8 cellular contexts compared by ENCODE assay signal in the genomic region with DNA sequence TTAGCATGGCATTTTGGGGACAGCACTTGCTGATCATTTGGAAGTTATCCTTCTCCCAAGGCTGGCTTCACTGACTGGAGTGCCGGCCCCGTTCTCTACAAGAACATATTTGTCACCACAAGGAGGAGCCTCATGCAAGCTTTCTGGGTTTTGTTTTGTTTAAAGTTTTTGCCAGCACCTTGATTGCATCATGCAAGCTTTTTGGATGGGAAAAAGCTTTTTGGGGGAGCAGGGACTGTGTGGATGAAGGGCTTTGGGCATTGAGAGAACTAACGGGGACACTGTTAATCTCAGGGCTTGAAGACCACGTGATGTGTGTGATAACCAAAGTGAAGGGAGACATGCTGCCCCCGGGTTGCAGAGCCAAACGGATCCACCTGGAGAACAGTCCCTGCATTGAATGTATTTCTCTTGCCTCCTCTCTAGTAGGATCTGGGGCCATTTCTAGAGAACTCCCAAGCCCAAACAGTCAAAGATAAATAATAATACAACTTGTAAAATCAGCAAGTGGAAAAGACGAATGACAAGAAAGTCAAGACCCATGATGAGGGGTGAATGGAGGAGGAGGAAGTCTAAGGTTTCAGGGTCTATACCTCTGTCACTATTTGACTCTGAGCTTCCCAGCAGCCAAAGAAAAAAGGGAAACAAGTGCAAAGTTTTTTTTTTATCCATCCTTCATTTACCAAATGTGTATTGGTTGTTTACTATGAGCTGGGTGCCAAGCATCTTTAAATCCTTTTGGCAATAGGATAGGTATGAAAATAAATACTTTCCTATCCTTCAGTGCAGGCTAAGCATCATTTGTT. TPM values are rescaled to one million over a fixed set of nuclear protein-coding genes. Genes with fewer than 3 reads are reported as not detected.
DNase-seq lines count a peak whose midpoint lies in the region; ATAC-seq and TF ChIP-seq lines count a peak whose summit lies in the region.

No MANE protein-coding gene starts in this region.

- POLR2A ChIA-PET in MCF 10A (lab: Yijun Ruan, JAX), result interaction anchor here (0.9 to 1.4 kb wide), 3 partner anchors 48 to 295 kb away, joined by 3 to 6 read pairs (median 4); a partner anchor contains a TSS

- intact Hi-C loops in MCF 10A (cut with micrococcal nuclease), result no loop called here

- no peaks in the 10 kb centered on the region for H3K9me3 Mint-ChIP-seq in MCF 10A (ENCODE audit: unreplicated experiment)
- H3K9me3 Mint-ChIP-seq in activated naive CD4-positive, alpha-beta T cell treated with anti-CD3 and anti-CD28 coated beads, Interleukin-2, amount 50 U/mL, for 72 hours, result no peaks in the 10 kb centered on the region

- peaks cover 5% of the 10 kb centered on the region for H3K4me1 Mint-ChIP-seq in MCF 10A (ENCODE audit: insufficient read depth, unreplicated experiment)

- TF ChIP-seq CTCF in MCF 10A (IDR thresholded peaks at IDR 0.05; ENCODE audit: unreplicated experiment), result peak; percentile 51

- H3K4me3 Mint-ChIP-seq in MCF 10A (ENCODE audit: unreplicated experiment), result no peak overlapping the region

- H3K27me3 Mint-ChIP-seq in MCF 10A (ENCODE audit: insufficient read depth, unreplicated experiment), result peaks cover 24% of the 10 kb centered on the region

- no peak for ATAC-seq in GM21528 (IDR thresholded peaks at IDR 0.05; ENCODE audit: low FRiP score, unreplicated experiment)
- ATAC-seq in activated naive CD4-positive, alpha-beta T cell treated with anti-CD3 and anti-CD28 coated beads, Interleukin-2, amount 50 U/mL, for 72 hours, result no peak

- peak overlapping the region; percentile 5 for H3K27ac Mint-ChIP-seq in MCF 10A (ENCODE audit: low read depth, unreplicated experiment)
- H3K27ac Mint-ChIP-seq in activated naive CD4-positive, alpha-beta T cell treated with anti-CD3 and anti-CD28 coated beads, Interleukin-2, amount 50 U/mL, for 72 hours, result peak overlapping the region in 1 of 2 donors; percentile 33

- CTCF ChIA-PET in MCF 10A (lab: Yijun Ruan, JAX), result interaction anchor here (0.6 to 3.2 kb wide), 32 partner anchors 11 to 1890 kb away, joined by 3 to 39 read pairs (median 6); a partner anchor contains a TSS

- H3K36me3 Mint-ChIP-seq in MCF 10A (ENCODE audit: insufficient read depth, unreplicated experiment), result no peaks in the 10 kb centered on the region
- H3K36me3 Mint-ChIP-seq in activated naive CD4-positive, alpha-beta T cell treated with anti-CD3 and anti-CD28 coated beads, Interleukin-2, amount 50 U/mL, for 72 hours, result no peaks in the 10 kb centered on the region

- no TSS peak for BruUV-seq in MCF 10A (replicated peaks; lab: Mats Ljungman, UMichigan)

- peak; percentile 24 for DNase-seq in activated CD4-positive, alpha-beta T cell treated with anti-CD3 and anti-CD28 coated beads for 48 hours
- no peak for DNase-seq in activated CD4-positive, alpha-beta T cell treated with anti-CD3 and anti-CD28 coated beads, Interleukin-2, amount 50 U/mL, for 1 hour
- DNase-seq in MV-4-11 (lab: John Stamatoyannopoulos, UW) (peak; percentile 46), MCF 10A (ENCODE audit: unreplicated experiment) (peak; percentile 46), middle frontal gyrus (ENCODE audit: extremely low spot score, low spot score) (peak; percentile 35)
- no peak for DNase-seq in activated naive CD4-positive, alpha-beta T cell treated with anti-CD3 and anti-CD28 coated beads, Interleukin-2, amount 50 U/mL, for 72 hours (ENCODE audit: low spot score in 2 of 2)
- no peak for DNase-seq in NK-92 treated with Interleukin-12 subunit alpha and Interleukin-12 subunit beta, amount 100 ng/mL, for 24 hours (lab: John Stamatoyannopoulos, UW)

RNA-seq across cellular contexts. Expression of a gene that starts 17.2 kb away (rescaled TPM):
- not detected in 2 replicates for total RNA-seq in MCF 10A (2022)
- total RNA-seq in activated naive CD4-positive, alpha-beta T cell treated with anti-CD3 and anti-CD28 coated beads, Interleukin-2, amount 50 U/mL, for 72 hours, result not detected

RNA-seq across cellular contexts. Expression of a gene that starts 48.4 kb away (rescaled TPM):
- total RNA-seq in MCF 10A (2022), result 36.7 and 47.2 TPM in 2 replicates
- 10 to 100 TPM; 38.9 to 50.7 TPM for total RNA-seq in activated naive CD4-positive, alpha-beta T cell treated with anti-CD3 and anti-CD28 coated beads, Interleukin-2, amount 50 U/mL, for 72 hours

Comparison
In these comparisons a context has a peak if more than half of its experiments do, and no peak if none do; other contexts are left out.
1. DNase-seq: peak in activated CD4-positive, alpha-beta T cell treated with anti-CD3 and anti-CD28 coated beads for 48 hours (single experiment), MV-4-11 (single experiment), MCF 10A (single experiment) and middle frontal gyrus (single experiment); none in activated CD4-positive, alpha-beta T cell treated with anti-CD3 and anti-CD28 coated beads, Interleukin-2, amount 50 U/mL, for 1 hour (single experiment), activated naive CD4-positive, alpha-beta T cell treated with anti-CD3 and anti-CD28 coated beads, Interleukin-2, amount 50 U/mL, for 72 hours (0 of 2) and NK-92 treated with Interleukin-12 subunit alpha and Interleukin-12 subunit beta, amount 100 ng/mL, for 24 hours (single experiment).